Comparison of ENCODE assay signal across 8 cellular contexts in the genomic region with DNA sequence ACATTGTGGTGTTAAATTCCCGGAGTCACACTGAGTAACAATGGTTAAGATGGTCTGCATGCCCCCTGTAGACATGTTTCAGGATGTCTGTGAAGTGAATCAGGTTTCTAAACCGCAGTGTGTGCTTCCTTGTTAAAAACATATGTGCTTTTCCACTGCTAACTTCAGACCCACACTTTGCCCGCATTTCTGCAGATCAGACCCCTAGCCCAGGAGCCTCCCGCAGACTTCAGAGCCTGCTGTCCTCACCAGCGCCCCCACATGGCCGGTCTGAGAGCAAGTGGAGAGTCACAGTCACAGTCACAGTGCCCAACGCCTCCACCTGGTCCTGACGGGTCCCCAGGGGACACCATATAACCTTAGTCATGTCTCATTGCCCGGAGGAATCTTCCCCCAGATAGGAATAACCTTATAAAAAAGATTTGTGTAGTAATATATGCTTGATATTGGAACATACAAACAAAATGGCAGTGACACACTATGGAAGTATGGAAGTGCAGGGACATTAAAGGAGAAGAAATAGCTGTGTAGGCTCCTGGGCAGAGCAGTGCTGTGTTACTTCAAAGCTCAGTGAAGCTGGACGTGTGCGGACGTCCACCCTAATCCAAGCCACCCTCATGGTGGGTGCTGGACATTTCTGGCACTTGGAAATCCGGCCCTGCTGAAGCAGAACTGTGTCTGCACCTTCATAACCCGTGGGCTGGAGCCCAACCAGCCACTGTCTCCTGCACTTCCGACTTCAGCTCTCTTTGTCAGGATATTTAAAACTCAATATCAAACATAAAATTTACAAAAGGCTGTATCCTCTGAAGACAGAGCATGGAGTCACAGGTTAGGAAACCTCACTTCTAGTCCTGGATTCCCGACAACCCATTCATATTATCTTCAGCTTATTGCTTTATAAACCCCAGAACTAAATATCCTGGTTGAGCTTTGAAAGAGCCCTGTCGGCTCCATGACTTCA. TPM values are rescaled to one million over a fixed set of nuclear protein-coding genes. Genes with fewer than 3 reads are reported as not detected.
A peak's percentile ranks its signal among the peaks of the same experiment; 100 is the strongest.
DNase-seq lines count a peak whose midpoint lies in the region; ATAC-seq and TF ChIP-seq lines count a peak whose summit lies in the region.

No MANE protein-coding gene starts in this region.

- CTCF ChIA-PET in GM10248 (lab: Yijun Ruan, JAX): interaction anchor here (0.8 to 9.8 kb wide), 11 partner anchors 8 to 413 kb away, joined by 3 to 240 read pairs (median 4); a partner anchor contains a TSS
- CTCF ChIA-PET in mammary epithelial cell (lab: Charles Lee; ENCODE audit: low non-redundant PET): no interaction called here
- CTCF ChIA-PET in naive thymus-derived CD4-positive, alpha-beta T cell (lab: Charles Lee): interaction anchor here (0.8 to 1.7 kb wide), 3 partner anchors 8 to 53 kb away, joined by 3 to 6 read pairs (median 4); no protein-coding TSS in a partner anchor

- peaks cover 6 to 36% (median 29%) of the 10 kb centered on the region in 7 donors for H3K4me1 Mint-ChIP-seq in naive thymus-derived CD4-positive, alpha-beta T cell

- no peaks in the 10 kb centered on the region for H3K9me3 ChIP-seq in mammary epithelial cell (replicated peaks; ENCODE audit: insufficient read depth, low read length)
- H3K9me3 ChIP-seq in naive thymus-derived CD4-positive, alpha-beta T cell (ENCODE audit: control insufficient read depth in 2 of 3, low read length in 3 of 3): no peaks in the 10 kb centered on the region

- no peak for DNase-seq in GM10248 (ENCODE audit: extremely low spot score)
- DNase-seq in Kasumi-1 (lab: John Stamatoyannopoulos, UW): peak; percentile 12 to 45
- DNase-seq in mammary epithelial cell: no peak
- no peak for DNase-seq in naive thymus-derived CD4-positive, alpha-beta T cell
- no peak for DNase-seq in SHP77 (lab: John Stamatoyannopoulos, UW)
- DNase-seq in HCEC 1CT: no peak
- no peak for DNase-seq in NCI-H2196 treated with DMSO at 0.1 percent for 48 hours (lab: John Stamatoyannopoulos, UW; ENCODE audit: unreplicated experiment)

- peak; percentile 35 for ATAC-seq in naive thymus-derived CD4-positive, alpha-beta T cell
- no peak for ATAC-seq in GM18907 (IDR thresholded peaks at IDR 0.05; ENCODE audit: unreplicated experiment)

- no peak overlapping the region for H3K4me2 ChIP-seq in mammary epithelial cell (ENCODE audit: insufficient read depth, low read depth, low read length)

- peak overlapping the region in 1 of 10 donors; percentile 34 for H3K4me3 Mint-ChIP-seq in naive thymus-derived CD4-positive, alpha-beta T cell

- H3K36me3 Mint-ChIP-seq in naive thymus-derived CD4-positive, alpha-beta T cell: peaks cover 0 to 6% (median 0%) of the 10 kb centered on the region in 5 donors

- no peaks in the 10 kb centered on the region for H3K79me2 ChIP-seq in mammary epithelial cell (ENCODE audit: insufficient read depth, low read length)

- peak; percentile 27 for TF ChIP-seq CTCF in GM10248 (IDR thresholded peaks at IDR 0.05; ENCODE audit: control extremely low read depth, extremely low read depth, low read depth, missing control alignments)
- TF ChIP-seq CTCF in mammary epithelial cell (conservative IDR thresholded peaks at IDR 0.05 in 1 of 2, IDR thresholded peaks at IDR 0.05 in 1 of 2; ENCODE audit: extremely low read depth in 1 of 2, insufficient read depth in 1 of 2, low read depth in 1 of 2, low read length in 2 of 2): peak; percentile 32 to 39

- no peak overlapping the region for H3K27ac ChIP-seq in mammary epithelial cell (ENCODE audit: insufficient read depth, low read depth, low read length)
- no peak overlapping the region for H3K27ac ChIP-seq in naive thymus-derived CD4-positive, alpha-beta T cell (ENCODE audit: low read depth, low read length)

- H3K27me3 Mint-ChIP-seq in naive thymus-derived CD4-positive, alpha-beta T cell: peaks cover 0 to 5% (median 0%) of the 10 kb centered on the region in 5 donors

- POLR2A ChIA-PET in GM10248 (lab: Yijun Ruan, JAX): no interaction called here
- POLR2A ChIA-PET in naive thymus-derived CD4-positive, alpha-beta T cell (lab: Charles Lee): interaction anchor here (1.2 to 2.5 kb wide), 2 partner anchors 29 to 31 kb away, joined by 3 to 8 read pairs; no protein-coding TSS in a partner anchor

- H4K20me1 ChIP-seq in mammary epithelial cell (ENCODE audit: insufficient read depth, low read length): no peaks in the 10 kb centered on the region

- peaks cover 24% of the 10 kb centered on the region for H3K4me1 ChIP-seq in mammary epithelial cell (ENCODE audit: insufficient read depth, low read length)
- peaks cover 4 to 13% of the 10 kb centered on the region in 2 donors for H3K4me1 ChIP-seq in naive thymus-derived CD4-positive, alpha-beta T cell (ENCODE audit: control insufficient read depth in 2 of 2, insufficient read depth in 2 of 2, low read length in 2 of 2)

- in situ Hi-C loops in mammary epithelial cell (cut with MboI; ENCODE audit: low sequenced_read_pairs in 2 of 2): loop anchor here in 1 of 2 donors (25.0 kb wide), 1 partner anchor 289 kb away; no protein-coding TSS in a partner anchor

- BruUV-seq in mammary epithelial cell (replicated peaks; lab: Mats Ljungman, UMichigan): no TSS peak

- peak overlapping the region in 6 of 9 donors; percentile 7 to 62 (median 36) for H3K27ac Mint-ChIP-seq in naive thymus-derived CD4-positive, alpha-beta T cell

- no peak overlapping the region for H3K4me3 ChIP-seq in mammary epithelial cell (replicated peaks in 1 of 3; ENCODE audit: insufficient read depth in 1 of 3, low read depth in 2 of 3, low read length in 3 of 3)
- H3K4me3 ChIP-seq in naive thymus-derived CD4-positive, alpha-beta T cell (ENCODE audit: low read length): no peak overlapping the region

- no peak overlapping the region for H3K9ac ChIP-seq in mammary epithelial cell (ENCODE audit: insufficient read depth, low read length)

- dilution Hi-C loops in mammary epithelial cell (cut with HindIII; ENCODE audit: low sequenced_read_pairs): no loop called here

- intact Hi-C loops in mammary epithelial cell (cut with micrococcal nuclease): loop anchor here (1.0 kb wide), 1 partner anchor 16 kb away; no protein-coding TSS in a partner anchor
- intact Hi-C loops in naive thymus-derived CD4-positive, alpha-beta T cell (cut with micrococcal nuclease): loop anchor here in 1 of 2 donors (10.0 kb wide), 1 partner anchor 317 kb away; no protein-coding TSS in a partner anchor

- WGBS in mammary epithelial cell (ENCODE audit: low coverage, missing lambda C conversion rate): 83% methylated on average over 17 of the region's 17 CpGs

- H3K27me3 ChIP-seq in mammary epithelial cell (ENCODE audit: insufficient read depth, low read length): no peaks in the 10 kb centered on the region
- H3K27me3 ChIP-seq in naive thymus-derived CD4-positive, alpha-beta T cell (ENCODE audit: control insufficient read depth in 2 of 2, insufficient read depth in 2 of 2, low read length in 2 of 2): no peaks in the 10 kb centered on the region

- H3K36me3 ChIP-seq in mammary epithelial cell (ENCODE audit: insufficient read depth, low read length): no peaks in the 10 kb centered on the region
- no peaks in the 10 kb centered on the region for H3K36me3 ChIP-seq in naive thymus-derived CD4-positive, alpha-beta T cell (ENCODE audit: control insufficient read depth in 2 of 3, insufficient read depth in 3 of 3, low read length in 3 of 3)

- peaks cover 0 to 6% (median 0%) of the 10 kb centered on the region in 11 donors for H3K9me3 Mint-ChIP-seq in naive thymus-derived CD4-positive, alpha-beta T cell

- H2AFZ ChIP-seq in mammary epithelial cell (ENCODE audit: low read depth, low read length): no peak overlapping the region

RNA-seq across cellular contexts. Expression of a gene that starts 29.0 kb away (rescaled TPM):
- 10 to 100 TPM; 16.2 to 26.8 TPM for total RNA-seq in mammary epithelial cell
- 43.3 TPM for polyA plus RNA-seq in mammary epithelial cell
- polyA minus RNA-seq in mammary epithelial cell: 56.6 TPM
- total RNA-seq in naive thymus-derived CD4-positive, alpha-beta T cell: 1 to 10 TPM; 1.1 to 2.5 (median 1.4) TPM
- 1 to 10 TPM; 1.0 to 1.3 TPM for polyA plus RNA-seq in naive thymus-derived CD4-positive, alpha-beta T cell

RNA-seq across cellular contexts. Expression of a gene that starts 40.3 kb away (rescaled TPM):
- 10 to 100 TPM; 21.5 to 37.2 TPM for total RNA-seq in mammary epithelial cell
- 14.4 TPM for polyA plus RNA-seq in mammary epithelial cell
- polyA minus RNA-seq in mammary epithelial cell: 24.0 TPM
- 100 to 1,000 TPM in 1 of 5 experiments, 10 to 100 TPM in 4; 20.0 to 129 (median 27.8) TPM for total RNA-seq in naive thymus-derived CD4-positive, alpha-beta T cell
- polyA plus RNA-seq in naive thymus-derived CD4-positive, alpha-beta T cell: 10 to 100 TPM; 17.8 to 18.0 TPM

RNA-seq across cellular contexts. Expression of a gene that starts 43.3 kb away (rescaled TPM):
- 100 to 1,000 TPM; 203 to 205 TPM for total RNA-seq in mammary epithelial cell
- 209 TPM for polyA plus RNA-seq in mammary epithelial cell
- polyA minus RNA-seq in mammary epithelial cell: 82.4 TPM
- total RNA-seq in naive thymus-derived CD4-positive, alpha-beta T cell: 100 to 1,000 TPM in 1 of 5 experiments, 10 to 100 TPM in 4; 28.1 to 129 (median 49.1) TPM
- 100 to 1,000 TPM; 116 to 141 TPM for polyA plus RNA-seq in naive thymus-derived CD4-positive, alpha-beta T cell

RNA-seq across cellular contexts. Expression of a gene that starts 55.7 kb away (rescaled TPM):
- 1 to 10 TPM in 1 of 2 donors, under 1 TPM in 1; 0.17 to 1.0 TPM for total RNA-seq in mammary epithelial cell
- 0.23 TPM for polyA plus RNA-seq in mammary epithelial cell
- polyA minus RNA-seq in mammary epithelial cell: not detected
- total RNA-seq in naive thymus-derived CD4-positive, alpha-beta T cell: under 1 TPM in 1 of 5 experiments, not detected in 4; 0.17 TPM
- polyA plus RNA-seq in naive thymus-derived CD4-positive, alpha-beta T cell: not detected

Comparison
In these comparisons a context has a peak if more than half of its experiments do, and no peak if none do; other contexts are left out.
1. DNase-seq: peak in Kasumi-1 (2 of 2); none in GM10248 (single experiment), mammary epithelial cell (single experiment), naive thymus-derived CD4-positive, alpha-beta T cell (0 of 9), SHP77 (0 of 2), HCEC 1CT (single experiment) and NCI-H2196 treated with DMSO at 0.1 percent for 48 hours (single experiment).
2. RNA of a gene that starts 29.0 kb away (total RNA-seq): 16.2 to 26.8 TPM in mammary epithelial cell; 1.1 to 2.5 TPM in naive thymus-derived CD4-positive, alpha-beta T cell; every median in the first group is over 4 times any median in the second.